Comparison of ENCODE assay signal across 11 cellular contexts in the genomic region with DNA sequence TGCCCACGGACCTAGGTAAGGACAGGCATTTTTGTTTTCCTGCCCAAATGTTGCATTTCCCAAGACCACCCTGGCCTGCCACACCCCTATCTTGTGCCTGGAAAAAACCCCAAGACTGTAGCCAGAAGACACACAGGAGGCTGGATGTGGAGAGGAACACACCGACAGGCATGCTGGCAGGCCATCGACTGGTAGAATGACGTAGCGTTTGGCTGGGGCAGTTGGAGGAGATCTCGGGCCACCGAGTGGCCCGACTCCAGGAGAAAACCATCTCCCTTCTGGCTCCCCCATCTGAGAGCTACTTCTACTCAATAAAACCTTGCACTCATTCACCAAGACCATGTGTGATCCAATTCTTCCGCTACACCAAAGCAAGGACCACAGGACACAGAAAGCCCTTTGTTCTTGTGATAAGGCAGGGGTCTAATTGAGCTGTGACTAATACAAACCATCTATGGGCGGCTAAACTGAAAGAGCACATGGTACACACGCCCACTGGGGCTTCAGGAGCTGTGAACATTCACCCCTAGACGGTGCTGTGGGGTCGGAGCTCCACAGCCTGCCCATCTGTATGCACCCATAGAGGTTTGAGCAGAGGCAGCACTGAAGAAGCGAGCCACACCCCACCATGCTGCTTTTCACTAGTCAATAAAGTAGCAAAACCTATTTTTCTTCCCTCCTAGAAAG. TPM values are rescaled to one million over a fixed set of nuclear protein-coding genes. Genes with fewer than 3 reads are reported as not detected.
A peak's percentile ranks its signal among the peaks of the same experiment; 100 is the strongest.
DNase-seq lines count a peak whose midpoint lies in the region; ATAC-seq, FAIRE-seq and TF ChIP-seq lines count a peak whose summit lies in the region.
"Had no signal": no experiment of that assay in that cellular context is flagged by ENCODE, and none has a peak within 500 bp of the region (broad histone marks: within the 10 kb centered on the region; RNA-seq: fewer than 3 reads in every experiment).

No MANE protein-coding gene starts in this region.

- H3K36me3 ChIP-seq in gastroesophageal sphincter: no peaks in the 10 kb centered on the region

- no peak for TF ChIP-seq POLR2A in gastroesophageal sphincter (IDR thresholded peaks at IDR 0.05)

- H3K36me3 Mint-ChIP-seq in activated CD4-positive, alpha-beta T cell treated with anti-CD3 and anti-CD28 coated beads for 36 hours (ENCODE audit: low read depth): no peaks in the 10 kb centered on the region
- no peaks in the 10 kb centered on the region for H3K36me3 Mint-ChIP-seq in activated naive CD8-positive, alpha-beta T cell treated with anti-CD3 and anti-CD28 coated beads for 36 hours

- peaks cover 3% of the 10 kb centered on the region for H3K27me3 Mint-ChIP-seq in activated CD4-positive, alpha-beta T cell treated with anti-CD3 and anti-CD28 coated beads for 36 hours
- no peaks in the 10 kb centered on the region for H3K27me3 Mint-ChIP-seq in activated naive CD8-positive, alpha-beta T cell treated with anti-CD3 and anti-CD28 coated beads for 36 hours

- FAIRE-seq in HTR-8/SVneo (lab: Jason Lieb, UNC): no peak

- peak; percentile 25 for DNase-seq in activated CD4-positive, alpha-beta T cell treated with anti-CD3 and anti-CD28 coated beads for 36 hours
- no peak for DNase-seq in activated CD4-positive, alpha-beta T cell treated with anti-CD3 and anti-CD28 coated beads for 4 hours
- DNase-seq in HTR-8/SVneo (ENCODE audit: insufficient read length, low spot score) (peak; percentile 59), retinal pigment epithelial cell (ENCODE audit: low read depth) (peak; percentile 13), RWPE1 (ENCODE audit: low spot score) (no peak), dermis blood vessel endothelial cell (no peak)
- peak; percentile 27 for DNase-seq in activated naive CD8-positive, alpha-beta T cell treated with anti-CD3 and anti-CD28 coated beads for 36 hours
- DNase-seq: effector CD8-positive, alpha-beta T cell; NCI-H1694 had no signal

- no peaks in the 10 kb centered on the region for H3K9me3 ChIP-seq in gastroesophageal sphincter

- peak; percentile 27 for TF ChIP-seq CTCF in retinal pigment epithelial cell (conservative IDR thresholded peaks at IDR 0.05; ENCODE audit: low read depth, low read length)
- no peak for TF ChIP-seq CTCF in gastroesophageal sphincter (IDR thresholded peaks at IDR 0.05)
- TF ChIP-seq CTCF in RWPE1 (conservative IDR thresholded peaks at IDR 0.05; ENCODE audit: low read depth): no peak

- CTCF ChIA-PET in activated CD4-positive, alpha-beta T cell treated with anti-CD3 and anti-CD28 coated beads for 36 hours (lab: Charles Lee): interaction anchor here (0.7 to 6.6 kb wide), 14 partner anchors 12 to 130 kb away, joined by 3 to 137 read pairs (median 8); partner anchors contain the start of genes HNRNPAB and NHP2
- CTCF ChIA-PET in RWPE1 (lab: Yijun Ruan, JAX): interaction anchor here (0.6 to 5.3 kb wide), 9 partner anchors 12 to 626 kb away, joined by 3 to 175 read pairs (median 5); no protein-coding TSS in a partner anchor

- no peaks in the 10 kb centered on the region for H3K9me3 Mint-ChIP-seq in activated CD4-positive, alpha-beta T cell treated with anti-CD3 and anti-CD28 coated beads for 36 hours (ENCODE audit: low read depth)
- H3K9me3 Mint-ChIP-seq in activated naive CD8-positive, alpha-beta T cell treated with anti-CD3 and anti-CD28 coated beads for 36 hours: no peaks in the 10 kb centered on the region

- intact Hi-C loops in activated CD4-positive, alpha-beta T cell treated with anti-CD3 and anti-CD28 coated beads for 36 hours (cut with DNase I, micrococcal nuclease): no loop called here

- H3K27ac Mint-ChIP-seq in activated CD4-positive, alpha-beta T cell treated with anti-CD3 and anti-CD28 coated beads for 36 hours: no peak overlapping the region
- H3K27ac Mint-ChIP-seq in activated naive CD8-positive, alpha-beta T cell treated with anti-CD3 and anti-CD28 coated beads for 36 hours: no peak overlapping the region

- no peak for ATAC-seq in activated CD4-positive, alpha-beta T cell treated with anti-CD3 and anti-CD28 coated beads for 36 hours
- no peak for ATAC-seq in gastroesophageal sphincter

- 56% methylated on average over 14 of the region's 14 CpGs; no CpG with 5 or more reads in 1 of the 2 donors for WGBS in gastroesophageal sphincter (ENCODE audit: low coverage in 1 of 2), 2 donors

- no peak overlapping the region for H3K27ac ChIP-seq in gastroesophageal sphincter
- H3K27ac ChIP-seq in RWPE1: no peak overlapping the region
- H3K27ac ChIP-seq: HL-60 had no signal

- TF ChIP-seq EP300 in gastroesophageal sphincter (IDR thresholded peaks at IDR 0.05): no peak

- no peak overlapping the region for H3K4me3 Mint-ChIP-seq in activated CD4-positive, alpha-beta T cell treated with anti-CD3 and anti-CD28 coated beads for 36 hours
- H3K4me3 Mint-ChIP-seq in activated naive CD8-positive, alpha-beta T cell treated with anti-CD3 and anti-CD28 coated beads for 36 hours: no peak overlapping the region

- H3K4me3 ChIP-seq in retinal pigment epithelial cell (ENCODE audit: low read length) (no peak overlapping the region), gastroesophageal sphincter (no peak overlapping the region)

- no peaks in the 10 kb centered on the region for H3K4me1 ChIP-seq in gastroesophageal sphincter

- H3K27me3 ChIP-seq in gastroesophageal sphincter: peaks cover 47% of the 10 kb centered on the region

- H3K4me1 Mint-ChIP-seq in activated CD4-positive, alpha-beta T cell treated with anti-CD3 and anti-CD28 coated beads for 36 hours: peaks cover 3% of the 10 kb centered on the region
- H3K4me1 Mint-ChIP-seq in activated naive CD8-positive, alpha-beta T cell treated with anti-CD3 and anti-CD28 coated beads for 36 hours: peaks cover 10% of the 10 kb centered on the region

- POLR2A ChIA-PET in activated CD4-positive, alpha-beta T cell treated with anti-CD3 and anti-CD28 coated beads for 36 hours (lab: Charles Lee): interaction anchor here (1.2 kb wide), 1 partner anchor 72 kb away, joined by 4 read pairs; no protein-coding TSS in a partner anchor
- POLR2A ChIA-PET in RWPE1 (lab: Yijun Ruan, JAX; ENCODE audit: low non-redundant PET): no interaction called here

RNA-seq across cellular contexts. Expression of gene N4BP3, which starts 38.9 kb away (rescaled TPM):
- total RNA-seq in activated CD4-positive, alpha-beta T cell treated with anti-CD3 and anti-CD28 coated beads for 36 hours: 1 to 10 TPM; 3.3 to 3.7 TPM
- total RNA-seq in activated naive CD8-positive, alpha-beta T cell treated with anti-CD3 and anti-CD28 coated beads for 36 hours: 10 to 100 TPM; 12.3 to 12.9 TPM
- total RNA-seq in gastroesophageal sphincter: 1 to 10 TPM; 1.2 to 4.8 (median 1.3) TPM
- total RNA-seq in dermis blood vessel endothelial cell: 43.9 and 49.4 TPM in 2 replicates

RNA-seq across cellular contexts. Expression of gene RMND5B, which starts 56.4 kb away (rescaled TPM):
- 10 to 100 TPM; 24.1 to 28.7 TPM for total RNA-seq in activated CD4-positive, alpha-beta T cell treated with anti-CD3 and anti-CD28 coated beads for 36 hours
- 10 to 100 TPM; 26.2 to 26.7 TPM for total RNA-seq in activated naive CD8-positive, alpha-beta T cell treated with anti-CD3 and anti-CD28 coated beads for 36 hours
- 10 to 100 TPM; 34.6 to 56.6 (median 41.7) TPM for total RNA-seq in gastroesophageal sphincter
- 42.7 and 51.3 TPM in 2 replicates for total RNA-seq in dermis blood vessel endothelial cell

Comparison
In these comparisons a context has a peak if more than half of its experiments do, and no peak if none do; other contexts are left out.
1. DNase-seq: peak in activated CD4-positive, alpha-beta T cell treated with anti-CD3 and anti-CD28 coated beads for 36 hours (single experiment), HTR-8/SVneo (single experiment), activated naive CD8-positive, alpha-beta T cell treated with anti-CD3 and anti-CD28 coated beads for 36 hours (single experiment) and retinal pigment epithelial cell (single experiment); none in activated CD4-positive, alpha-beta T cell treated with anti-CD3 and anti-CD28 coated beads for 4 hours (0 of 2), RWPE1 (single experiment) and dermis blood vessel endothelial cell (single experiment).